ENCODE assay signal across 9 cellular contexts in the genomic region with DNA sequence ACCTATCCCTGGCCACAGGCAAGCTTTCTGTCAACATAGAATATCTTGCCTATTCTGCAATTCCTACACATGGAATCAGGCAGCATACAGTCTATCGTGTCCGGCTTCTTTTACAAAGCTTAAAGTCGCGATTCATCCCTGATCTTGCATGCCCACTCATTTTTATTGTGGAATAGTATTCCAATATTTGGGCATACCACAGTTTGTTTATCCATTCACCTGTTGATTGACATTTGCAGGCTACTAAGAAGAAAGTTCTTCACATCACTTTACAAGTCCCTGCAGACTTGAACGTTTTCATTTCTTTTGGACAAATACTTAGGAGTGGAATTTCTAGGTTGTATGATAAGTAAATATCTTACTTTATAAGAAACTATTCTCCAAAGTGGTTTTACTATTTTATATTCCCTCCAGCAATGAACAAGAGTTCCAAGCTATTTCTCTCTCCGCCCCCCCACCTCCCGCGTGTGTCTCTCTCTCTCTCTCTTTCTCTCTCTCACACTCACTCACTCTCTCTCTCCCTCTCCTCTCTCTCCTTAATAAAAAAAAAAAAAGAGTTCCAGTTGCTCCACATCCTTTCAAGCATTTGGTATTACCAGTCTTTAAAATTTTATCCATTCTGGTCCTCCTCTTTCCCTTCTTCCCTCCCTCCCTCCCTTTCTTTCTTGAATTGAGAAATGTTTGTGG. TPM values are rescaled to one million over a fixed set of nuclear protein-coding genes. Genes with fewer than 3 reads are reported as not detected.
DNase-seq lines count a peak whose midpoint lies in the region; ATAC-seq and TF ChIP-seq lines count a peak whose summit lies in the region.
"Had no signal": no experiment of that assay in that cellular context is flagged by ENCODE, and none has a peak within 500 bp of the region (broad histone marks: within the 10 kb centered on the region; RNA-seq: fewer than 3 reads in every experiment).

No MANE protein-coding gene starts in this region.

- no peak overlapping the region for H3K56ac ChIP-seq in H9 (ENCODE audit: insufficient read length, low read depth, low read length)

- H3K27me3 ChIP-seq in H9 (ENCODE audit: insufficient read depth, low read length) (peaks cover 12% of the 10 kb centered on the region; the same call in 1 of the 2 replicates), iPS-18a (ENCODE audit: control insufficient read depth, insufficient read depth, low read length) (peaks cover 46% of the 10 kb centered on the region), suprapubic skin (peaks cover 23% of the 10 kb centered on the region), left lung (peaks cover 14 to 30% of the 10 kb centered on the region in 2 donors)

- no peak overlapping the region for H2AK5ac ChIP-seq in H9 (ENCODE audit: insufficient read length, low read length)

- H3T11ph ChIP-seq in H9 (ENCODE audit: low read length), result no peak overlapping the region

- no peak overlapping the region for H4K91ac ChIP-seq in H9 (ENCODE audit: insufficient read length, low read depth, low read length)

- no peak overlapping the region for H2BK12ac ChIP-seq in H9 (ENCODE audit: insufficient read length, low read depth, low read length)

- TF ChIP-seq CTCF in H9 (conservative IDR thresholded peaks at IDR 0.05) (no peak), VCaP (conservative IDR thresholded peaks at IDR 0.05) (no peak), suprapubic skin (IDR thresholded peaks at IDR 0.05) (no peak), left lung (IDR thresholded peaks at IDR 0.05) (no peak)

- no peaks in the 10 kb centered on the region for H3K79me1 ChIP-seq in H9 (ENCODE audit: insufficient read depth, low read depth, low read length, poor library complexity, severe bottlenecking)

- no peaks in the 10 kb centered on the region for H3K9me3 ChIP-seq in H9 (ENCODE audit: control insufficient read depth, low read depth, low read length)
- no peaks in the 10 kb centered on the region for H3K9me3 ChIP-seq in iPS-18a (ENCODE audit: control insufficient read depth, low read depth, low read length)
- no peaks in the 10 kb centered on the region for H3K9me3 ChIP-seq in suprapubic skin
- no peaks in the 10 kb centered on the region for H3K9me3 ChIP-seq in left lung

- peaks cover 10% of the 10 kb centered on the region for H3K23me2 ChIP-seq in H9 (ENCODE audit: insufficient read length, low read depth, low read length, poor library complexity, severe bottlenecking)

- H3K79me2 ChIP-seq in H9 (ENCODE audit: insufficient read depth, low read length), result no peaks in the 10 kb centered on the region

- peak overlapping the region; percentile 74 for H3K4me3 ChIP-seq in iPS-18a (ENCODE audit: low read length)
- peak overlapping the region; percentile 83 for H3K4me3 ChIP-seq in suprapubic skin
- peak overlapping the region in 1 of 2 donors; percentile 62 for H3K4me3 ChIP-seq in left lung

- intact Hi-C loops in left lung (cut with DNase I), result loop anchor here in 1 of 2 donors (10.0 kb wide), 1 partner anchor 254 kb away; no protein-coding TSS in a partner anchor

- H2BK15ac ChIP-seq in H9 (ENCODE audit: low read depth, low read length), result no peak overlapping the region

- peak overlapping the region; percentile 74 to 87 for H3K4me3 Mint-ChIP-seq in H9

- no peak overlapping the region for H3K4ac ChIP-seq in H9 (ENCODE audit: low read depth, low read length)

- H3K9ac ChIP-seq in H9 (ENCODE audit: extremely low read depth, insufficient read length, low read length) (no peak overlapping the region), iPS-18a (ENCODE audit: low read length) (no peak overlapping the region)

- H3K27ac Mint-ChIP-seq in H9, result no peak overlapping the region
- H3K27ac Mint-ChIP-seq: activated naive CD8-positive, alpha-beta T cell; naive B cell had no signal

- H3K36me3 ChIP-seq in iPS-18a (ENCODE audit: control insufficient read depth, low read depth, low read length), result no peaks in the 10 kb centered on the region
- H3K36me3 ChIP-seq in suprapubic skin, result no peaks in the 10 kb centered on the region
- no peaks in the 10 kb centered on the region for H3K36me3 ChIP-seq in left lung

- H2BK20ac ChIP-seq in H9 (ENCODE audit: low read depth, low read length, poor library complexity, severe bottlenecking), result no peak overlapping the region

- TF ChIP-seq EP300 in suprapubic skin (IDR thresholded peaks at IDR 0.05), result no peak

- no peak overlapping the region for H2AFZ ChIP-seq in H9 (ENCODE audit: low read length)

- no peak for ATAC-seq in left lung

- H3K4me1 Mint-ChIP-seq in H9, result peaks cover 28 to 33% of the 10 kb centered on the region in 2 experiments

- DNase-seq in H9 (no peak), suprapubic skin (ENCODE audit: low spot score in 2 of 2) (no peak), LoVo (ENCODE audit: low spot score) (no peak), left lung (no peak), DMS79 (lab: John Stamatoyannopoulos, UW) (no peak)

- H3K14ac ChIP-seq in H9 (ENCODE audit: insufficient read depth, low read length), result no peak overlapping the region

- H3K27ac ChIP-seq in H9 (ENCODE audit: insufficient read length, low read depth, low read length) (no peak overlapping the region), VCaP (peak overlapping the region; percentile 83), iPS-18a (ENCODE audit: low read length) (no peak overlapping the region), suprapubic skin (no peak overlapping the region), left lung (no peak overlapping the region)

- no peaks in the 10 kb centered on the region for H3K36me3 Mint-ChIP-seq in H9 (ENCODE audit: insufficient read depth in 1 of 3, low read depth in 3 of 3)
- H3K36me3 Mint-ChIP-seq: activated naive CD8-positive, alpha-beta T cell; naive B cell had no signal

- TF ChIP-seq POLR2A in suprapubic skin (IDR thresholded peaks at IDR 0.05), result no peak

- H4K20me1 ChIP-seq in H9 (ENCODE audit: control insufficient read depth, insufficient read depth, insufficient read length), result no peaks in the 10 kb centered on the region

- H3K4me1 ChIP-seq in H9 (ENCODE audit: insufficient read depth, low read length) (peaks cover 11% of the 10 kb centered on the region), iPS-18a (ENCODE audit: control insufficient read depth, low read depth, low read length) (peaks cover 9% of the 10 kb centered on the region), suprapubic skin (peaks cover 23% of the 10 kb centered on the region), left lung (peaks cover 0 to 37% of the 10 kb centered on the region in 2 donors)

- no peak overlapping the region for H4K5ac ChIP-seq in H9 (ENCODE audit: insufficient read length, low read depth, low read length)

- H3K23ac ChIP-seq in H9 (ENCODE audit: insufficient read length, low read depth, low read length), result no peak overlapping the region

- WGBS in H9 (ENCODE audit: extremely low coverage, insufficient read length, low lambda C conversion rate), result no CpG with 5 or more reads among the region's 8 CpGs
- WGBS in suprapubic skin, result 81% methylated on average over 8 of the region's 8 CpGs

- H2BK120ac ChIP-seq in H9 (ENCODE audit: low read depth, low read length, poor library complexity, severe bottlenecking), result no peak overlapping the region

- H3K9me3 Mint-ChIP-seq in H9, result peaks cover 0 to 4% of the 10 kb centered on the region in 2 experiments; a peak in 1 of 5 replicates
- H3K9me3 Mint-ChIP-seq: naive B cell had no signal

- no peak overlapping the region for H3K18ac ChIP-seq in H9 (ENCODE audit: insufficient read length, low read depth, low read length)

- peaks cover 57% of the 10 kb centered on the region for H3K27me3 Mint-ChIP-seq in H9 (ENCODE audit: low read depth)

- no peak overlapping the region for H2BK5ac ChIP-seq in H9 (ENCODE audit: insufficient read length, low read length)

- peak overlapping the region; percentile 67 for H3K4me2 ChIP-seq in H9 (ENCODE audit: insufficient read depth, insufficient read length, low read length)

- H4K8ac ChIP-seq in H9 (replicated peaks; ENCODE audit: insufficient read length, low read depth, low read length), result no peak overlapping the region

RNA-seq across cellular contexts. Expression of gene PLCB1, which starts 1.1 kb away (rescaled TPM):
- 11.1 and 11.5 TPM in 2 replicates for total RNA-seq in H9 (2021)
- total RNA-seq in suprapubic skin, result 10 to 100 TPM in 1 of 4 donors, 1 to 10 TPM in 3; 3.9 to 15.6 (median 6.7) TPM
- 1 to 10 TPM; 8.8 to 9.6 TPM for total RNA-seq in left lung
